Comparison of ENCODE assay signal across 11 cellular contexts in genomic region chr17:3666516-3666915, GRCh38. TPM values are rescaled to one million over a fixed set of nuclear protein-coding genes. Genes with fewer than 3 reads are reported as not detected.
DNase-seq lines count a peak whose midpoint lies in the region; ATAC-seq and TF ChIP-seq lines count a peak whose summit lies in the region.
"Had no signal": no experiment of that assay in that cellular context is flagged by ENCODE, and none has a peak within 500 bp of the region (broad histone marks: within the 10 kb centered on the region; RNA-seq: fewer than 3 reads in every experiment).

No MANE protein-coding gene starts in this region.

- TF ChIP-seq POLR2A in suprapubic skin (IDR thresholded peaks at IDR 0.05), result no peak

- no peak for ATAC-seq in activated CD4-positive, alpha-beta T cell treated with anti-CD3 and anti-CD28 coated beads for 36 hours
- no peak for ATAC-seq in lower lobe of right lung
- no peak for ATAC-seq in left colon

- TF ChIP-seq EP300 in suprapubic skin (IDR thresholded peaks at IDR 0.05), result no peak

- H3K27ac Mint-ChIP-seq in activated CD4-positive, alpha-beta T cell treated with anti-CD3 and anti-CD28 coated beads for 36 hours, result no peak overlapping the region
- peak overlapping the region; percentile 69 to 91 (median 82) for H3K27ac Mint-ChIP-seq in brain

- H3K27ac ChIP-seq in lower lobe of right lung, result peak overlapping the region; percentile 96
- peak overlapping the region; percentile 95 for H3K27ac ChIP-seq in suprapubic skin

- H3K9me3 ChIP-seq in lower lobe of right lung (no peaks in the 10 kb centered on the region), suprapubic skin (no peaks in the 10 kb centered on the region)
- H3K9me3 ChIP-seq: mucosa of descending colon had no signal

- H3K4me1 ChIP-seq in lower lobe of right lung (peaks cover 36% of the 10 kb centered on the region), suprapubic skin (peaks cover 38% of the 10 kb centered on the region)

- peaks cover 11% of the 10 kb centered on the region for H3K36me3 Mint-ChIP-seq in activated CD4-positive, alpha-beta T cell treated with anti-CD3 and anti-CD28 coated beads for 36 hours (ENCODE audit: low read depth)
- H3K36me3 Mint-ChIP-seq in brain, result peaks cover 10% of the 10 kb centered on the region

- CTCF ChIA-PET in activated CD4-positive, alpha-beta T cell treated with anti-CD3 and anti-CD28 coated beads for 36 hours (lab: Charles Lee), result interaction anchor here (0.6 to 1.0 kb wide), 2 partner anchors 18 to 988 kb away, joined by 3 read pairs; no protein-coding TSS in a partner anchor

- H3K27me3 ChIP-seq in lower lobe of right lung (ENCODE audit: low read depth), result no peaks in the 10 kb centered on the region
- H3K27me3 ChIP-seq in suprapubic skin, result no peaks in the 10 kb centered on the region

- TF ChIP-seq CTCF in brain (conservative IDR thresholded peaks at IDR 0.05) (no peak), lower lobe of right lung (IDR thresholded peaks at IDR 0.05) (no peak), suprapubic skin (IDR thresholded peaks at IDR 0.05) (no peak)

- H3K36me3 ChIP-seq in lower lobe of right lung (peaks cover 36% of the 10 kb centered on the region), suprapubic skin (peaks cover 34% of the 10 kb centered on the region)

- no peaks in the 10 kb centered on the region for H3K9me3 Mint-ChIP-seq in activated CD4-positive, alpha-beta T cell treated with anti-CD3 and anti-CD28 coated beads for 36 hours (ENCODE audit: low read depth)
- H3K9me3 Mint-ChIP-seq in brain, result no peaks in the 10 kb centered on the region

- peaks cover 17% of the 10 kb centered on the region for H3K4me1 Mint-ChIP-seq in activated CD4-positive, alpha-beta T cell treated with anti-CD3 and anti-CD28 coated beads for 36 hours
- H3K4me1 Mint-ChIP-seq in brain, result peaks cover 45% of the 10 kb centered on the region

- peak overlapping the region; percentile 5 for H3K4me3 Mint-ChIP-seq in activated CD4-positive, alpha-beta T cell treated with anti-CD3 and anti-CD28 coated beads for 36 hours
- peak overlapping the region; percentile 94 to 99 (median 97) for H3K4me3 Mint-ChIP-seq in brain

- no peak for DNase-seq in activated CD4-positive, alpha-beta T cell treated with anti-CD3 and anti-CD28 coated beads for 36 hours
- no peak for DNase-seq in activated CD4-positive, alpha-beta T cell treated with anti-CD3 and anti-CD28 coated beads, Interleukin-2, amount 50 U/mL, for 1 hour
- DNase-seq in lower lobe of right lung, result no peak
- no peak for DNase-seq in suprapubic skin (ENCODE audit: low spot score in 2 of 2)
- no peak for DNase-seq in COLO668 (lab: John Stamatoyannopoulos, UW; ENCODE audit: unreplicated experiment)
- no peak for DNase-seq in activated CD8-positive, alpha-beta memory T cell treated with anti-CD3 and anti-CD28 coated beads, Interleukin-2, amount 50 U/mL, for 4 hours
- no peak for DNase-seq in left colon
- DNase-seq: activated CD4-positive, CD25-positive, alpha-beta regulatory T cell treated with anti-CD3 and anti-CD28 coated beads, Interleukin-2, amount 50 U/mL, for 72 hours; effector CD8-positive, alpha-beta T cell had no signal

- no peaks in the 10 kb centered on the region for H3K27me3 Mint-ChIP-seq in activated CD4-positive, alpha-beta T cell treated with anti-CD3 and anti-CD28 coated beads for 36 hours
- H3K27me3 Mint-ChIP-seq in brain, result peaks cover 4% of the 10 kb centered on the region

- WGBS in suprapubic skin, result 39% methylated on average over 3 of the region's 6 CpGs

- H3K4me3 ChIP-seq in lower lobe of right lung, result peak overlapping the region; percentile 93
- peak overlapping the region; percentile 72 for H3K4me3 ChIP-seq in suprapubic skin
- H3K4me3 ChIP-seq: mucosa of descending colon had no signal

- intact Hi-C loops in activated CD4-positive, alpha-beta T cell treated with anti-CD3 and anti-CD28 coated beads for 36 hours (cut with DNase I, micrococcal nuclease), result no loop called here
- intact Hi-C loops in lower lobe of right lung (cut with DNase I), result no loop called here
- intact Hi-C loops in left colon (cut with DNase I, micrococcal nuclease), result no loop called here

- POLR2A ChIA-PET in activated CD4-positive, alpha-beta T cell treated with anti-CD3 and anti-CD28 coated beads for 36 hours (lab: Charles Lee), result interaction anchor here (0.6 kb wide), 2 partner anchors 26 to 125 kb away, joined by 3 to 9 read pairs; no protein-coding TSS in a partner anchor

RNA-seq across cellular contexts. Expression of gene TAX1BP3, which starts 1.9 kb away (rescaled TPM):
- total RNA-seq in activated CD4-positive, alpha-beta T cell treated with anti-CD3 and anti-CD28 coated beads for 36 hours, result 10 to 100 TPM; 12.0 to 14.6 TPM
- polyA plus RNA-seq in brain (ENCODE audit: insufficient read depth, low read depth, low replicate concordance), result 85.8 TPM
- 82.8 TPM for total RNA-seq in lower lobe of right lung
- total RNA-seq in suprapubic skin, result 100 to 1,000 TPM; 103 to 245 (median 202) TPM
- total RNA-seq in left colon, result 100 to 1,000 TPM; 231 to 293 TPM

RNA-seq across cellular contexts. Expression of gene EMC6, which starts 2.1 kb away (rescaled TPM):
- 10 to 100 TPM; 43.6 to 44.3 TPM for total RNA-seq in activated CD4-positive, alpha-beta T cell treated with anti-CD3 and anti-CD28 coated beads for 36 hours
- polyA plus RNA-seq in brain (ENCODE audit: insufficient read depth, low read depth, low replicate concordance), result 46.2 TPM
- 32.9 TPM for total RNA-seq in lower lobe of right lung
- 10 to 100 TPM in 3 of 4 donors, 1 to 10 TPM in 1; 3.3 to 17.6 (median 10.4) TPM for total RNA-seq in suprapubic skin
- total RNA-seq in left colon, result 10 to 100 TPM; 29.7 to 36.0 TPM

RNA-seq across cellular contexts. Expression of gene P2RX5, which starts 29.4 kb away (rescaled TPM):
- total RNA-seq in activated CD4-positive, alpha-beta T cell treated with anti-CD3 and anti-CD28 coated beads for 36 hours, result 10 to 100 TPM; 69.7 to 77.5 TPM
- polyA plus RNA-seq in brain (ENCODE audit: insufficient read depth, low read depth, low replicate concordance), result 3.1 TPM
- total RNA-seq in lower lobe of right lung (2.5 TPM), suprapubic skin (under 1 TPM in 2 of 4 donors, not detected in 2; 0.49 to 0.56 TPM), left colon (1 to 10 TPM; 1.6 to 2.6 TPM)

RNA-seq across cellular contexts. Expression of gene CTNS, which starts 30.0 kb away (rescaled TPM):
- 10 to 100 TPM; 10.1 to 11.1 TPM for total RNA-seq in activated CD4-positive, alpha-beta T cell treated with anti-CD3 and anti-CD28 coated beads for 36 hours
- polyA plus RNA-seq in brain (ENCODE audit: insufficient read depth, low read depth, low replicate concordance), result 9.9 TPM
- total RNA-seq in lower lobe of right lung, result 21.1 TPM
- 10 to 100 TPM; 19.9 to 34.6 (median 26.1) TPM for total RNA-seq in suprapubic skin
- total RNA-seq in left colon, result 1 to 10 TPM; 7.7 to 8.0 TPM

RNA-seq across cellular contexts. Expression of gene SHPK, which starts 30.5 kb away (rescaled TPM):
- 10 to 100 TPM; 12.5 to 15.0 TPM for total RNA-seq in activated CD4-positive, alpha-beta T cell treated with anti-CD3 and anti-CD28 coated beads for 36 hours
- 11.6 TPM for polyA plus RNA-seq in brain (ENCODE audit: insufficient read depth, low read depth, low replicate concordance)
- 10.6 TPM for total RNA-seq in lower lobe of right lung
- 10 to 100 TPM; 19.0 to 21.9 (median 20.4) TPM for total RNA-seq in suprapubic skin
- total RNA-seq in left colon, result 10 to 100 TPM; 19.1 to 19.6 TPM

Comparison
In these comparisons a context has a peak if more than half of its experiments do, and no peak if none do; other contexts are left out.
1. RNA of gene P2RX5, which starts 29.4 kb away (total RNA-seq): 69.7 to 77.5 TPM in activated CD4-positive, alpha-beta T cell treated with anti-CD3 and anti-CD28 coated beads for 36 hours; 1.6 to 2.6 TPM in left colon, 2.5 TPM in lower lobe of right lung (single experiment) and 0.49 to 0.56 TPM in suprapubic skin; every median in the first group is over 10 times any median in the second.